2 cellular contexts compared by ENCODE assay signal in genomic region chr12:53127169-53127568, GRCh38.
TF ChIP-seq lines count a peak whose summit lies in the region.

No MANE protein-coding gene starts in this region.

TF ChIP-seq in IMR-90, 13 proteins besides CTCF, POLR2A, EP300 and RAD21:
- TF ChIP-seq BHLHE40 (IDR thresholded peaks at IDR 0.05; ENCODE audit: low read depth, low read length) (no peak), CHD1 (IDR thresholded peaks at IDR 0.05; ENCODE audit: low read depth, low read length) (no peak), CEBPB (IDR thresholded peaks at IDR 0.05; ENCODE audit: low read depth, low read length) (no peak), SMC3 (IDR thresholded peaks at IDR 0.05; ENCODE audit: low read depth, low read length) (no peak), USF2 (IDR thresholded peaks at IDR 0.05; ENCODE audit: low read depth, low read length) (no peak), ELK1 (IDR thresholded peaks at IDR 0.05; ENCODE audit: borderline replicate concordance, low read depth, low read length) (no peak), NFE2L2 (IDR thresholded peaks at IDR 0.05; ENCODE audit: low read depth, low read length) (no peak), RFX5 (IDR thresholded peaks at IDR 0.05; ENCODE audit: low read depth, low read length) (no peak), MAFK (IDR thresholded peaks at IDR 0.05; ENCODE audit: low read depth, low read length) (peak; percentile 85)

TF ChIP-seq in H1, 55 proteins besides CTCF, POLR2A, EP300 and RAD21:
- no peak for TF ChIP-seq SAP30 (IDR thresholded peaks at IDR 0.05; ENCODE audit: insufficient read depth, insufficient replicate concordance, low read length)
- no peak for TF ChIP-seq HDAC6 (IDR thresholded peaks at IDR 0.05; ENCODE audit: low read depth, low read length)
- TF ChIP-seq PHF8 (conservative IDR thresholded peaks at IDR 0.05; ENCODE audit: low read depth, low read length): no peak
- TF ChIP-seq GTF2F1 (IDR thresholded peaks at IDR 0.05; ENCODE audit: borderline replicate concordance, low read depth, low read length): no peak
- no peak for TF ChIP-seq ASH2L (IDR thresholded peaks at IDR 0.05; ENCODE audit: low read length)
- no peak for TF ChIP-seq EZH2 (IDR thresholded peaks at IDR 0.05; ENCODE audit: low read depth, low read length, severe bottlenecking)
- no peak for TF ChIP-seq POU5F1 (IDR thresholded peaks at IDR 0.05; ENCODE audit: low read depth, low read length)
- no peak for TF ChIP-seq SIX5 (IDR thresholded peaks at IDR 0.05; ENCODE audit: low read depth, low read length)
- TF ChIP-seq MAFK (IDR thresholded peaks at IDR 0.05; ENCODE audit: low read depth, low read length): peak; percentile 36; the same call in 1 of the 2 replicates
